ENCODE assay signal across 12 cellular contexts in the genomic region with DNA sequence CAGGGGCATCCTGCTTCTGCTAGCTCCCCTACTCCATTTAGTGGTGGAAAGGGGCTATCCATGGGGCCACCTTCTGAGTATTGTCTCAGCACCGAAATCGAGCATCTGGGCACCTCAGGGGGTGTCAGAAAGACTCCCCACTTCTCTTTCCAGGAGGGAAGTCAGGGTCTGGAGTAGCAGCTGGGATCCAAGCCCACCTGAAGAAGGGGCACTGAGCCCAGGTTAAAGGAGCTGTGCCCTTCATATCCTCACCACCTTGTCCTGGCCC. TPM values are rescaled to one million over a fixed set of nuclear protein-coding genes. Genes with fewer than 3 reads are reported as not detected.
A peak's percentile ranks its signal among the peaks of the same experiment; 100 is the strongest.
DNase-seq lines count a peak whose midpoint lies in the region; ATAC-seq and TF ChIP-seq lines count a peak whose summit lies in the region.
"Had no signal": no experiment of that assay in that cellular context is flagged by ENCODE, and none has a peak within 500 bp of the region (broad histone marks: within the 10 kb centered on the region; RNA-seq: fewer than 3 reads in every experiment).

No MANE protein-coding gene starts in this region.

- H2AFZ ChIP-seq in neural cell (ENCODE audit: low read depth, low read length), result no peak overlapping the region

- no peak overlapping the region for H3K4me3 Mint-ChIP-seq in MCF 10A (ENCODE audit: unreplicated experiment)

- 14 to 18% methylated on average over 2 of the region's 2 CpGs for WGBS in esophagus, 2 donors

- H3K4me3 ChIP-seq in breast epithelium, result peak overlapping the region; percentile 51 to 85 (median 53)
- H3K4me3 ChIP-seq in esophagus (ENCODE audit: low read depth in 1 of 2, low read length in 2 of 2), result peak overlapping the region in 1 of 2 donors; percentile 18
- no peak overlapping the region for H3K4me3 ChIP-seq in neural cell (ENCODE audit: low read length)
- peak overlapping the region; percentile 57 to 70 for H3K4me3 ChIP-seq in uterus

- DNase-seq in breast epithelium (ENCODE audit: low spot score in 2 of 2), result no peak
- DNase-seq in MCF 10A (ENCODE audit: unreplicated experiment), result no peak
- DNase-seq in uterus, result no peak
- no peak for DNase-seq in SIG-M5 (lab: John Stamatoyannopoulos, UW)
- DNase-seq in NCI-H524 treated with DMSO at 0.1 percent for 48 hours (lab: John Stamatoyannopoulos, UW), result no peak
- DNase-seq: activated CD4-positive, CD25-positive, alpha-beta regulatory T cell treated with anti-CD3 and anti-CD28 coated beads, Interleukin-2, amount 50 U/mL, for 72 hours; NCI-H2029 had no signal

- no TSS peak for BruUV-seq in MCF 10A (replicated peaks; lab: Mats Ljungman, UMichigan)

- no peaks in the 10 kb centered on the region for H3K9me2 ChIP-seq in neural cell (ENCODE audit: insufficient read depth, low read length)

- H3K9me3 Mint-ChIP-seq in MCF 10A (ENCODE audit: unreplicated experiment), result no peaks in the 10 kb centered on the region
- H3K9me3 Mint-ChIP-seq: neural crest cell had no signal

- H3F3A ChIP-seq in neural cell (ENCODE audit: insufficient read depth, low read length, poor library complexity, severe bottlenecking), result no peaks in the 10 kb centered on the region

- no peaks in the 10 kb centered on the region for H3K36me3 ChIP-seq in breast epithelium
- H3K36me3 ChIP-seq in esophagus (ENCODE audit: control insufficient read depth in 2 of 2, insufficient read depth in 2 of 2, low read length in 1 of 2), result peaks cover 0 to 3% of the 10 kb centered on the region in 2 donors
- H3K36me3 ChIP-seq in neural cell (ENCODE audit: insufficient read depth, low read length), result no peaks in the 10 kb centered on the region
- no peaks in the 10 kb centered on the region for H3K36me3 ChIP-seq in uterus

- no peak for ATAC-seq in GM18502 (IDR thresholded peaks at IDR 0.05; ENCODE audit: poor library complexity, unreplicated experiment)

- H3K79me2 ChIP-seq in neural cell (replicated peaks; ENCODE audit: insufficient read depth, low read length), result no peaks in the 10 kb centered on the region

- H3K4me1 ChIP-seq in breast epithelium (peaks cover 0 to 7% of the 10 kb centered on the region in 2 donors), esophagus (ENCODE audit: control insufficient read depth in 2 of 2, insufficient read depth in 2 of 2, low read length in 1 of 2) (peaks cover 5 to 21% of the 10 kb centered on the region in 2 donors), uterus (peaks cover 9 to 10% of the 10 kb centered on the region in 2 donors)

- peak overlapping the region; percentile 68 to 90 for H3K27ac ChIP-seq in breast epithelium
- H3K27ac ChIP-seq in esophagus (ENCODE audit: low read depth in 2 of 2, low read length in 1 of 2), result peak overlapping the region; percentile 74 to 88
- no peak overlapping the region for H3K27ac ChIP-seq in neural cell (ENCODE audit: low read length)
- peak overlapping the region; percentile 92 to 94 for H3K27ac ChIP-seq in uterus

- H3K27me3 ChIP-seq in breast epithelium (peaks cover 0 to 9% of the 10 kb centered on the region in 2 donors), esophagus (ENCODE audit: control insufficient read depth in 1 of 2, insufficient read depth in 2 of 2, low read length in 2 of 2) (peaks cover 0 to 4% of the 10 kb centered on the region in 2 donors), neural cell (ENCODE audit: insufficient read depth, low read depth, low read length) (peaks cover 25% of the 10 kb centered on the region), uterus (no peaks in the 10 kb centered on the region)

- no peak for TF ChIP-seq RAD21 in neural cell (conservative IDR thresholded peaks at IDR 0.05)

- no peak overlapping the region for H3K4me2 ChIP-seq in neural cell (ENCODE audit: low read length)

- CTCF ChIA-PET in MCF 10A (lab: Yijun Ruan, JAX), result interaction anchor here (0.6 to 1.5 kb wide), 2 partner anchors 248 to 259 kb away, joined by 3 to 4 read pairs; no protein-coding TSS in a partner anchor

- H3K9ac ChIP-seq in neural cell (ENCODE audit: low read length), result peak overlapping the region; percentile 9

- H3K9me3 ChIP-seq in breast epithelium (no peaks in the 10 kb centered on the region), esophagus (ENCODE audit: control insufficient read depth in 2 of 2, insufficient read depth in 1 of 2, low read depth in 1 of 2, low read length in 1 of 2) (no peaks in the 10 kb centered on the region), neural cell (ENCODE audit: low read length) (no peaks in the 10 kb centered on the region), uterus (no peaks in the 10 kb centered on the region)

- intact Hi-C loops in breast epithelium (cut with DNase I; ENCODE audit: low total_unique reads), result no loop called here
- intact Hi-C loops in MCF 10A (cut with micrococcal nuclease), result no loop called here
- intact Hi-C loops in uterus (cut with DNase I; ENCODE audit: low total_unique reads), result no loop called here

- POLR2A ChIA-PET in MCF 10A (lab: Yijun Ruan, JAX), result no interaction called here

- no peaks in the 10 kb centered on the region for H4K20me1 ChIP-seq in neural cell (ENCODE audit: insufficient read depth)

- no peak for TF ChIP-seq EP300 in neural cell (conservative IDR thresholded peaks at IDR 0.05; ENCODE audit: poor library complexity, severe bottlenecking)

- no peak overlapping the region for H3K27ac Mint-ChIP-seq in MCF 10A (ENCODE audit: low read depth, unreplicated experiment)

- no peak for TF ChIP-seq CTCF in breast epithelium (IDR thresholded peaks at IDR 0.05)
- no peak for TF ChIP-seq CTCF in MCF 10A (IDR thresholded peaks at IDR 0.05; ENCODE audit: unreplicated experiment)
- no peak for TF ChIP-seq CTCF in neural cell (IDR thresholded peaks at IDR 0.05; ENCODE audit: poor library complexity, severe bottlenecking)
- no peak for TF ChIP-seq CTCF in uterus (IDR thresholded peaks at IDR 0.05)

- no peaks in the 10 kb centered on the region for H3K36me3 Mint-ChIP-seq in MCF 10A (ENCODE audit: insufficient read depth, unreplicated experiment)

- H3K27me3 Mint-ChIP-seq in MCF 10A (ENCODE audit: insufficient read depth, unreplicated experiment), result peaks cover 11% of the 10 kb centered on the region

- H3K4me1 Mint-ChIP-seq in MCF 10A (ENCODE audit: insufficient read depth, unreplicated experiment), result no peaks in the 10 kb centered on the region

- TF ChIP-seq POLR2A in breast epithelium (IDR thresholded peaks at IDR 0.05) (no peak), uterus (IDR thresholded peaks at IDR 0.05) (no peak)

TF ChIP-seq in neural cell, 6 proteins besides CTCF, POLR2A, EP300 and RAD21:
- TF ChIP-seq POLR2AphosphoS5 (IDR thresholded peaks at IDR 0.05) (no peak), EZH2 (IDR thresholded peaks at IDR 0.05; ENCODE audit: borderline replicate concordance, insufficient read depth, low read length, poor library complexity, severe bottlenecking) (no peak), MXI1 (conservative IDR thresholded peaks at IDR 0.05; ENCODE audit: poor library complexity, severe bottlenecking) (no peak), TAF1 (IDR thresholded peaks at IDR 0.05; ENCODE audit: low read depth) (no peak), SMC3 (conservative IDR thresholded peaks at IDR 0.05; ENCODE audit: poor library complexity) (no peak)
- TF ChIP-seq, protein P1, sequence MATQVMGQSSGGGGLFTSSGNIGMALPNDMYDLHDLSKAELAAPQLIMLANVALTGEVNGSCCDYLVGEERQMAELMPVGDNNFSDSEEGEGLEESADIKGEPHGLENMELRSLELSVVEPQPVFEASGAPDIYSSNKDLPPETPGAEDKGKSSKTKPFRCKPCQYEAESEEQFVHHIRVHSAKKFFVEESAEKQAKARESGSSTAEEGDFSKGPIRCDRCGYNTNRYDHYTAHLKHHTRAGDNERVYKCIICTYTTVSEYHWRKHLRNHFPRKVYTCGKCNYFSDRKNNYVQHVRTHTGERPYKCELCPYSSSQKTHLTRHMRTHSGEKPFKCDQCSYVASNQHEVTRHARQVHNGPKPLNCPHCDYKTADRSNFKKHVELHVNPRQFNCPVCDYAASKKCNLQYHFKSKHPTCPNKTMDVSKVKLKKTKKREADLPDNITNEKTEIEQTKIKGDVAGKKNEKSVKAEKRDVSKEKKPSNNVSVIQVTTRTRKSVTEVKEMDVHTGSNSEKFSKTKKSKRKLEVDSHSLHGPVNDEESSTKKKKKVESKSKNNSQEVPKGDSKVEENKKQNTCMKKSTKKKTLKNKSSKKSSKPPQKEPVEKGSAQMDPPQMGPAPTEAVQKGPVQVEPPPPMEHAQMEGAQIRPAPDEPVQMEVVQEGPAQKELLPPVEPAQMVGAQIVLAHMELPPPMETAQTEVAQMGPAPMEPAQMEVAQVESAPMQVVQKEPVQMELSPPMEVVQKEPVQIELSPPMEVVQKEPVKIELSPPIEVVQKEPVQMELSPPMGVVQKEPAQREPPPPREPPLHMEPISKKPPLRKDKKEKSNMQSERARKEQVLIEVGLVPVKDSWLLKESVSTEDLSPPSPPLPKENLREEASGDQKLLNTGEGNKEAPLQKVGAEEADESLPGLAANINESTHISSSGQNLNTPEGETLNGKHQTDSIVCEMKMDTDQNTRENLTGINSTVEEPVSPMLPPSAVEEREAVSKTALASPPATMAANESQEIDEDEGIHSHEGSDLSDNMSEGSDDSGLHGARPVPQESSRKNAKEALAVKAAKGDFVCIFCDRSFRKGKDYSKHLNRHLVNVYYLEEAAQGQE (IDR thresholded peaks at IDR 0.05; ENCODE audit: borderline replicate concordance), result no peak

RNA-seq across cellular contexts. Expression of a gene that starts 2.6 kb away (rescaled TPM):
- total RNA-seq in breast epithelium (1 to 10 TPM; 5.1 to 7.5 (median 6.0) TPM), MCF 10A (2022) (0.28 and 0.44 TPM in 2 replicates), uterus (100 to 1,000 TPM in 2 of 4 donors, 10 to 100 TPM in 2; 16.5 to 126 (median 105) TPM)
- polyA plus RNA-seq in esophagus (1 to 10 TPM; 3.1 to 7.7 TPM), neural cell (0.36 and 0.60 TPM in 2 replicates)
- 0.46 and 0.49 TPM in 2 replicates for polyA minus RNA-seq in neural cell

RNA-seq across cellular contexts. Expression of a gene that starts 29.8 kb away (rescaled TPM):
- total RNA-seq in breast epithelium (100 to 1,000 TPM; 117 to 174 (median 127) TPM), MCF 10A (2022) (125 and 152 TPM in 2 replicates), uterus (100 to 1,000 TPM in 1 of 4 donors, 10 to 100 TPM in 3; 31.2 to 137 (median 61.3) TPM)
- polyA plus RNA-seq in esophagus (100 to 1,000 TPM; 260 to 273 TPM), neural cell (228 and 246 TPM in 2 replicates)
- 80.1 and 87.6 TPM in 2 replicates for polyA minus RNA-seq in neural cell

RNA-seq across cellular contexts. Expression of a gene that starts 41.0 kb away (rescaled TPM):
- 1 to 10 TPM; 6.4 to 9.5 (median 9.4) TPM for total RNA-seq in breast epithelium
- total RNA-seq in MCF 10A (2022), result 3.5 and 6.5 TPM in 2 replicates
- 1 to 10 TPM; 1.4 to 1.9 TPM for polyA plus RNA-seq in esophagus
- polyA plus RNA-seq in neural cell, result 41.3 and 42.5 TPM in 2 replicates
- 45.5 and 71.2 TPM in 2 replicates for polyA minus RNA-seq in neural cell
- 10 to 100 TPM; 11.5 to 26.4 (median 14.8) TPM for total RNA-seq in uterus

RNA-seq across cellular contexts. Expression of a gene that starts 57.2 kb away (rescaled TPM):
- total RNA-seq in breast epithelium, result not detected
- total RNA-seq in MCF 10A (2022), result not detected in 2 replicates
- polyA plus RNA-seq in esophagus, result not detected
- polyA plus RNA-seq in neural cell, result 1.2 and 1.9 TPM in 2 replicates
- not detected in 2 replicates for polyA minus RNA-seq in neural cell
- total RNA-seq in uterus, result not detected
- total RNA-seq: frontal cortex, neural crest cell had no signal
